8 cellular contexts compared by ENCODE assay signal in the genomic region with DNA sequence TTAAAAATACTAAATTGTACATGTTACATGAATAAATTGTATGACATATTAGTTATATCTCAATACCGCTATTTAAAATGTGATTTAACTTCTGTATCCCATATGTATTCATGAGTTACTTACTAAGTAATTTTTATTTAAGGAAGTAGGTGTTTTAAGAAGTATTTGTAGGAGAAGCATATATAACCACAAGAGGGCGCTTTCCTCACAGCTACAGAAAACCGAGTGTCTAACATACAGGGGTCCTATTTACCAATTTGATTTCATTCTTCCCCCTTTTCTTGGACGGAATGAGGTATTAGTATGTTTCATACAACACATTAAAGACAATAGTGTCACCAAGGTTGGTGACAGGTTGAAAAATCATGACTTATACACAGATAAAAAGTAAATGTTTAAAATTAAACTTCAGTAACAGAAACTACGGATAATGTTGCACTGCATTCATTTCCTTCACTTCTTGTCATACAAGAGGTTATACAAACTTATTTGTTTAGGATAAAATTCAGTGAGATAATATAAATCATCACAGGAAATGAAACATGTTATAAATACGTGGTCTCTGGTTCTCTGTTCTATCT.
DNase-seq lines count a peak whose midpoint lies in the region; ATAC-seq, FAIRE-seq and TF ChIP-seq lines count a peak whose summit lies in the region.

No MANE protein-coding gene starts in this region.

- DNase-seq in natural killer cell (no peak), NCI-H2196 (lab: John Stamatoyannopoulos, UW; ENCODE audit: unreplicated experiment) (peak; percentile 19), GM12878 (ENCODE audit: low read depth, low spot score) (no peak), kidney glomerular epithelial cell (lab: John Stamatoyannopoulos, UW) (peak; percentile 43)
- DNase-seq in natural killer cell treated with Interleukin-12 subunit alpha and Interleukin-12 subunit beta and Interleukin-15 and Interleukin-18, amount 100 ng/mL, for 72 hours (ENCODE audit: low spot score): no peak
- DNase-seq in activated naive CD4-positive, alpha-beta T cell (lab: John Stamatoyannopoulos, UW): no peak

- no peak for TF ChIP-seq EP300 in GM12878 (IDR thresholded peaks at IDR 0.05; ENCODE audit: borderline replicate concordance in 1 of 2, control insufficient read depth in 1 of 2, low read depth in 2 of 2, low read length in 2 of 2)

- no peaks in the 10 kb centered on the region for H3K9me3 Mint-ChIP-seq in natural killer cell
- H3K9me3 Mint-ChIP-seq in natural killer cell treated with Interleukin-12 subunit alpha and Interleukin-12 subunit beta and Interleukin-15 and Interleukin-18, amount 100 ng/mL, for 72 hours: no peaks in the 10 kb centered on the region

- POLR2A ChIA-PET in GM12878 (lab: Charles Lee): no interaction called here

- H3K79me2 ChIP-seq in GM12878 (ENCODE audit: control insufficient read depth, insufficient read depth, low read length): no peaks in the 10 kb centered on the region

- no peaks in the 10 kb centered on the region for H3K36me3 ChIP-seq in GM12878 (ENCODE audit: control insufficient read depth in 2 of 2, insufficient read depth in 2 of 2, low read length in 1 of 2)

- ATAC-seq in natural killer cell: no peak
- no peak for ATAC-seq in natural killer cell treated with Interleukin-12 subunit alpha and Interleukin-12 subunit beta and Interleukin-15 and Interleukin-18, amount 100 ng/mL, for 72 hours
- ATAC-seq in GM12878: peak; percentile 63
- no peak for ATAC-seq in GM18909 (IDR thresholded peaks at IDR 0.05; ENCODE audit: poor library complexity, unreplicated experiment)
- no peak for ATAC-seq in GM21381 (IDR thresholded peaks at IDR 0.05; ENCODE audit: unreplicated experiment)

- SMC1A ChIA-PET in GM12878 (lab: Charles Lee; ENCODE audit: uncharacterized antibody, unreplicated experiment): no interaction called here

- H3K4me2 ChIP-seq in GM12878 (ENCODE audit: control insufficient read depth, insufficient read depth): no peak overlapping the region

- intact Hi-C loops in natural killer cell (cut with micrococcal nuclease) (no loop called here), GM12878 (cut with micrococcal nuclease; ENCODE audit: unreplicated experiment) (loop anchor here (1.0 to 10.0 kb wide), 3 partner anchors 129 to 1040 kb away; no protein-coding TSS in a partner anchor)

- no peak overlapping the region for H3K9ac ChIP-seq in GM12878 (ENCODE audit: control insufficient read depth, insufficient read depth, low read length)

- H3K27ac Mint-ChIP-seq in natural killer cell: no peak overlapping the region
- no peak overlapping the region for H3K27ac Mint-ChIP-seq in natural killer cell treated with Interleukin-12 subunit alpha and Interleukin-12 subunit beta and Interleukin-15 and Interleukin-18, amount 100 ng/mL, for 72 hours

- no peaks in the 10 kb centered on the region for H3K9me3 ChIP-seq in GM12878 (replicated peaks; ENCODE audit: control insufficient read depth, insufficient read depth, low read length)

- no peak overlapping the region for H3K4me3 ChIP-seq in GM12878

- H2AFZ ChIP-seq in GM12878 (ENCODE audit: control insufficient read depth, low read depth, low read length): no peak overlapping the region

- H3K36me3 Mint-ChIP-seq in natural killer cell: no peaks in the 10 kb centered on the region
- no peaks in the 10 kb centered on the region for H3K36me3 Mint-ChIP-seq in natural killer cell treated with Interleukin-12 subunit alpha and Interleukin-12 subunit beta and Interleukin-15 and Interleukin-18, amount 100 ng/mL, for 72 hours

- RAD21 ChIA-PET in GM12878 (lab: Charles Lee; ENCODE audit: unreplicated experiment): interaction anchor here (0.5 kb wide), 1 partner anchor 196 kb away, joined by 4 read pairs; no protein-coding TSS in a partner anchor

- TF ChIP-seq POLR2A in GM12878 (IDR thresholded peaks at IDR 0.05; ENCODE audit: low read depth, low read length): no peak

- H4K20me1 ChIP-seq in GM12878 (ENCODE audit: control insufficient read depth, insufficient read depth): no peaks in the 10 kb centered on the region

- H3K4me1 Mint-ChIP-seq in natural killer cell: no peaks in the 10 kb centered on the region
- H3K4me1 Mint-ChIP-seq in natural killer cell treated with Interleukin-12 subunit alpha and Interleukin-12 subunit beta and Interleukin-15 and Interleukin-18, amount 100 ng/mL, for 72 hours (ENCODE audit: low read depth in 2 of 2): no peaks in the 10 kb centered on the region

- 23% methylated on average over 6 of the region's 6 CpGs for WGBS in GM12878 (ENCODE audit: insufficient coverage, insufficient replicate concordance, low lambda C conversion rate, missing lambda C conversion rate)

- CTCF ChIA-PET in GM12878 (lab: Yijun Ruan, JAX): no interaction called here

- no TSS peak for BruUV-seq in GM12878 (replicated peaks; lab: Mats Ljungman, UMichigan)

- H3K27ac ChIP-seq in GM12878 (ENCODE audit: control insufficient read depth, insufficient read depth): no peak overlapping the region

- no peaks in the 10 kb centered on the region for H3K27me3 ChIP-seq in GM12878 (replicated peaks in 1 of 2; ENCODE audit: control insufficient read depth in 2 of 2, insufficient read depth in 2 of 2, low read length in 1 of 2)

- TF ChIP-seq CTCF in natural killer cell (IDR thresholded peaks at IDR 0.05) (peak; percentile 32), GM12878 (IDR thresholded peaks at IDR 0.05 in 2 of 3, conservative IDR thresholded peaks at IDR 0.05 in 1 of 3; ENCODE audit: control insufficient read depth in 2 of 3, extremely low read depth in 1 of 3, insufficient read depth in 1 of 3, low read depth in 3 of 3, low read length in 3 of 3) (peak; percentile 44 to 56 (median 52); a peak in 5 of 6 replicates)

- no peak overlapping the region for H3K4me3 Mint-ChIP-seq in natural killer cell
- H3K4me3 Mint-ChIP-seq in natural killer cell treated with Interleukin-12 subunit alpha and Interleukin-12 subunit beta and Interleukin-15 and Interleukin-18, amount 100 ng/mL, for 72 hours: no peak overlapping the region

- peak; percentile 74 for TF ChIP-seq RAD21 in GM12878 (IDR thresholded peaks at IDR 0.05; ENCODE audit: insufficient read depth, low read depth, low read length)

- in situ Hi-C loops in GM12878 (cut with MboI): loop anchor here (10.0 kb wide), 1 partner anchor 350 kb away; no protein-coding TSS in a partner anchor

- no peaks in the 10 kb centered on the region for H3K27me3 Mint-ChIP-seq in natural killer cell (ENCODE audit: low read depth in 2 of 2)
- peaks cover 0 to 10% of the 10 kb centered on the region in 2 donors for H3K27me3 Mint-ChIP-seq in natural killer cell treated with Interleukin-12 subunit alpha and Interleukin-12 subunit beta and Interleukin-15 and Interleukin-18, amount 100 ng/mL, for 72 hours

- no peaks in the 10 kb centered on the region for H3K4me1 ChIP-seq in GM12878 (ENCODE audit: control insufficient read depth, insufficient read depth, low read length)

- FAIRE-seq in GM12878 (lab: Jason Lieb, UNC): peak; percentile 73

TF ChIP-seq in GM12878, 131 proteins besides CTCF, POLR2A, EP300 and RAD21:
- TF ChIP-seq, protein P1, sequence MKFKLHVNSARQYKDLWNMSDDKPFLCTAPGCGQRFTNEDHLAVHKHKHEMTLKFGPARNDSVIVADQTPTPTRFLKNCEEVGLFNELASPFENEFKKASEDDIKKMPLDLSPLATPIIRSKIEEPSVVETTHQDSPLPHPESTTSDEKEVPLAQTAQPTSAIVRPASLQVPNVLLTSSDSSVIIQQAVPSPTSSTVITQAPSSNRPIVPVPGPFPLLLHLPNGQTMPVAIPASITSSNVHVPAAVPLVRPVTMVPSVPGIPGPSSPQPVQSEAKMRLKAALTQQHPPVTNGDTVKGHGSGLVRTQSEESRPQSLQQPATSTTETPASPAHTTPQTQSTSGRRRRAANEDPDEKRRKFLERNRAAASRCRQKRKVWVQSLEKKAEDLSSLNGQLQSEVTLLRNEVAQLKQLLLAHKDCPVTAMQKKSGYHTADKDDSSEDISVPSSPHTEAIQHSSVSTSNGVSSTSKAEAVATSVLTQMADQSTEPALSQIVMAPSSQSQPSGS (IDR thresholded peaks at IDR 0.05; ENCODE audit: low read length): no peak
- TF ChIP-seq, protein P2, sequence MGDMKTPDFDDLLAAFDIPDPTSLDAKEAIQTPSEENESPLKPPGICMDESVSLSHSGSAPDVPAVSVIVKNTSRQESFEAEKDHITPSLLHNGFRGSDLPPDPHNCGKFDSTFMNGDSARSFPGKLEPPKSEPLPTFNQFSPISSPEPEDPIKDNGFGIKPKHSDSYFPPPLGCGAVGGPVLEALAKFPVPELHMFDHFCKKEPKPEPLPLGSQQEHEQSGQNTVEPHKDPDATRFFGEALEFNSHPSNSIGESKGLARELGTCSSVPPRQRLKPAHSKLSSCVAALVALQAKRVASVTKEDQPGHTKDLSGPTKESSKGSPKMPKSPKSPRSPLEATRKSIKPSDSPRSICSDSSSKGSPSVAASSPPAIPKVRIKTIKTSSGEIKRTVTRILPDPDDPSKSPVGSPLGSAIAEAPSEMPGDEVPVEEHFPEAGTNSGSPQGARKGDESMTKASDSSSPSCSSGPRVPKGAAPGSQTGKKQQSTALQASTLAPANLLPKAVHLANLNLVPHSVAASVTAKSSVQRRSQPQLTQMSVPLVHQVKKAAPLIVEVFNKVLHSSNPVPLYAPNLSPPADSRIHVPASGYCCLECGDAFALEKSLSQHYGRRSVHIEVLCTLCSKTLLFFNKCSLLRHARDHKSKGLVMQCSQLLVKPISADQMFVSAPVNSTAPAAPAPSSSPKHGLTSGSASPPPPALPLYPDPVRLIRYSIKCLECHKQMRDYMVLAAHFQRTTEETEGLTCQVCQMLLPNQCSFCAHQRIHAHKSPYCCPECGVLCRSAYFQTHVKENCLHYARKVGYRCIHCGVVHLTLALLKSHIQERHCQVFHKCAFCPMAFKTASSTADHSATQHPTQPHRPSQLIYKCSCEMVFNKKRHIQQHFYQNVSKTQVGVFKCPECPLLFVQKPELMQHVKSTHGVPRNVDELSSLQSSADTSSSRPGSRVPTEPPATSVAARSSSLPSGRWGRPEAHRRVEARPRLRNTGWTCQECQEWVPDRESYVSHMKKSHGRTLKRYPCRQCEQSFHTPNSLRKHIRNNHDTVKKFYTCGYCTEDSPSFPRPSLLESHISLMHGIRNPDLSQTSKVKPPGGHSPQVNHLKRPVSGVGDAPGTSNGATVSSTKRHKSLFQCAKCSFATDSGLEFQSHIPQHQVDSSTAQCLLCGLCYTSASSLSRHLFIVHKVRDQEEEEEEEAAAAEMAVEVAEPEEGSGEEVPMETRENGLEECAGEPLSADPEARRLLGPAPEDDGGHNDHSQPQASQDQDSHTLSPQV (IDR thresholded peaks at IDR 0.05): 0 out of 2 replicates have a peak, but pooled peaks have one; percentile 13
- peak; percentile 75; the same call in 1 of the 2 replicates for TF ChIP-seq SMC3 (IDR thresholded peaks at IDR 0.05; ENCODE audit: borderline replicate concordance, low read length)

Comparison
In these comparisons a context has a peak if more than half of its experiments do, and no peak if none do; other contexts are left out.
1. DNase-seq: peak in NCI-H2196 (single experiment) and kidney glomerular epithelial cell (single experiment); none in natural killer cell (single experiment), natural killer cell treated with Interleukin-12 subunit alpha and Interleukin-12 subunit beta and Interleukin-15 and Interleukin-18, amount 100 ng/mL, for 72 hours (single experiment), GM12878 (single experiment) and activated naive CD4-positive, alpha-beta T cell (0 of 4).